24 cellular contexts compared by ENCODE assay signal in the genomic region with DNA sequence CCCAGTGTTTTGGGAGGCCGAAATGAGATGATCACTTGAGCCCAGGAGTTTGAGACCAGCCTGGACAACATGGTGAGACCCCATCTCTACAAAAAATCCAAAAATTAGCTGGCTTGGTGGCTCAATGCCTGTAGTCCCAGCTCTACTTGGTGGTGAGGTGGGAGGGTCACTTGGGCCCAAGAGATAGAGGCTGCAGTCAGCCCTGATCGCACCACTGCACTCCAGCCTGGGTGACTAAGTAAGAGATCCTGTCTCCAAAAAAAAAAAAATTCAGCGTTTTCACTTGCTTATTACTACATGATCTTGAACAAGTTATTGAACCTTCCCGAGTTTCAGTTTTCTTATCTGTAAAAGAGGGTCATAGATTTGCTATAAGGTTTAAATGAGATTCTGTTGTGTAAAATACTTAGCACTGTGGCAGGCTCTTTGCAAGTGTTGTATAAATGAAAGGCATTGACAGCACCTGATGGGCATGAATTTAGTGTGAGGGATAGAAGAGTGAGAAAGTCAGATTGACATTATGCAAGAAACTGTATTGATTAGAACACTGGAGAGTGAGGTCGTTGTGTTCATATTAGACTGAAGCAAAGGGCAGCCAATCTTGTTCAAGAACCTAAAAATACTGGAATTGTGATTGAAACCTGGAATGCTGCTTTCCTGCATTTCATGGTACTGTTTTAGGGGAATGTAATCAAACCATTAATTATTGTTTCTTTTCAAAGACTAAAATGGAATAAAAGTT.
"Had no signal": no experiment of that assay in that cellular context is flagged by ENCODE, and none has a peak within 500 bp of the region (broad histone marks: within the 10 kb centered on the region; RNA-seq: fewer than 3 reads in every experiment).

No MANE protein-coding gene starts in this region.

- H2AFZ ChIP-seq: neural progenitor cell had no signal

- H3K36me3 ChIP-seq: heart left ventricle, left lung, lower lobe of right lung, neural progenitor cell, pancreas, prostate gland, upper lobe of right lung, vagina had no signal

- DNase-seq: effector memory CD8-positive, alpha-beta T cell; foreskin keratinocyte; heart left ventricle; hippocampal formation; left lung; lower lobe of right lung; mesenchymal stem cell; midbrain; occipital lobe; pancreas; retina; spleen; stimulated activated CD4-positive, alpha-beta T cell treated with anti-CD3 and anti-CD28 coated beads, Interleukin-15, amount 100 ng/mL, for 24 hours; stimulated activated CD4-positive, alpha-beta T cell treated with anti-CD3 and anti-CD28 coated beads, Interleukin-1b, Interleukin-23, amount 100 ng/mL, for 48 hours; stimulated activated CD4-positive, alpha-beta T cell treated with anti-CD3 and anti-CD28 coated beads, Interleukin-4, amount 100 ng/mL, for 24 hours; testis; upper lobe of right lung had no signal

- H3K4me1 ChIP-seq: heart left ventricle, left lung, lower lobe of right lung, prostate gland, testis, tibial nerve, upper lobe of right lung, vagina had no signal

- ATAC-seq: effector memory CD8-positive, alpha-beta T cell; foreskin keratinocyte; heart left ventricle; left lung; lower lobe of right lung; natural killer cell treated with Interleukin-12 subunit alpha and Interleukin-12 subunit beta and Interleukin-15 and Interleukin-18, amount 100 ng/mL, for 72 hours; pancreas; sciatic nerve; stimulated activated memory B cell treated with anti-CD40 and anti-IgM and Interleukin-4, amounts not matched to agents 10 μg/mL and 1 μg/mL and 100 μg/mL, for 72 hours; upper lobe of right lung had no signal

- H3K27me3 ChIP-seq: foreskin keratinocyte, heart left ventricle, left lung, neural progenitor cell, pancreas, spleen, testis, tibial nerve, upper lobe of right lung, vagina had no signal

- H3K4me3 ChIP-seq: heart left ventricle, left lung, lower lobe of right lung, neural progenitor cell, pancreas, prostate gland, spleen, testis, tibial nerve, upper lobe of right lung, vagina had no signal

- FAIRE-seq: pancreas had no signal

- H3K9me3 ChIP-seq: heart left ventricle, left lung, lower lobe of right lung, pancreas, prostate gland, spleen, testis, tibial nerve, upper lobe of right lung, vagina had no signal

- H3K27ac ChIP-seq: foreskin keratinocyte, heart left ventricle, left lung, lower lobe of right lung, neural progenitor cell, pancreas, prostate gland, spleen, testis, tibial nerve, upper lobe of right lung, vagina had no signal

- H3K9ac ChIP-seq: neural progenitor cell had no signal

- H3K4me2 ChIP-seq: neural progenitor cell had no signal
